8 cellular contexts compared by ENCODE assay signal in genomic region chr13:99374994-99375805, GRCh38.
DNase-seq lines count a peak whose midpoint lies in the region; ATAC-seq, FAIRE-seq and TF ChIP-seq lines count a peak whose summit lies in the region.

No MANE protein-coding gene starts in this region.

- no peaks in the 10 kb centered on the region for H3K9me3 Mint-ChIP-seq in activated naive CD8-positive, alpha-beta T cell treated with anti-CD3 and anti-CD28 coated beads, Interleukin-2, amount 50 U/mL, for 24 hours

- no peak overlapping the region for H3K4me3 ChIP-seq in vagina

- DNase-seq in AML-193 (lab: John Stamatoyannopoulos, UW), result peak; percentile 68 to 84
- peak; percentile 57 for DNase-seq in activated naive CD8-positive, alpha-beta T cell treated with anti-CD3 and anti-CD28 coated beads, Interleukin-2, amount 50 U/mL, for 24 hours
- DNase-seq in vagina (ENCODE audit: extremely low spot score in 2 of 2), result peak; percentile 72 to 79
- no peak for DNase-seq in NCI-H187 (lab: John Stamatoyannopoulos, UW)
- DNase-seq in SW 1271 (lab: John Stamatoyannopoulos, UW), result no peak
- no peak for DNase-seq in H54 (ENCODE audit: insufficient read length, low spot score)

- H3K27me3 ChIP-seq in vagina, result no peaks in the 10 kb centered on the region

- H3K27ac ChIP-seq in vagina, result no peak overlapping the region

- no peaks in the 10 kb centered on the region for H3K9me3 ChIP-seq in vagina

- peak overlapping the region; percentile 84 for H3K27ac Mint-ChIP-seq in activated naive CD8-positive, alpha-beta T cell treated with anti-CD3 and anti-CD28 coated beads, Interleukin-2, amount 50 U/mL, for 24 hours

- H3K4me3 Mint-ChIP-seq in activated naive CD8-positive, alpha-beta T cell treated with anti-CD3 and anti-CD28 coated beads, Interleukin-2, amount 50 U/mL, for 24 hours, result peak overlapping the region; percentile 52

- H3K27me3 Mint-ChIP-seq in activated naive CD8-positive, alpha-beta T cell treated with anti-CD3 and anti-CD28 coated beads, Interleukin-2, amount 50 U/mL, for 24 hours, result no peaks in the 10 kb centered on the region

- no peaks in the 10 kb centered on the region for H3K36me3 ChIP-seq in vagina

- no peaks in the 10 kb centered on the region for H3K4me1 ChIP-seq in vagina

- H3K36me3 Mint-ChIP-seq in activated naive CD8-positive, alpha-beta T cell treated with anti-CD3 and anti-CD28 coated beads, Interleukin-2, amount 50 U/mL, for 24 hours (ENCODE audit: low read depth), result peaks cover 58% of the 10 kb centered on the region

- TF ChIP-seq CTCF in vagina (IDR thresholded peaks at IDR 0.05), result no peak

- intact Hi-C loops in vagina (cut with DNase I), result no loop called here

- TF ChIP-seq POLR2A in vagina (IDR thresholded peaks at IDR 0.05) (no peak), H54 (IDR thresholded peaks at IDR 0.05; ENCODE audit: low read depth, low read length) (no peak)

- peak; percentile 41 for ATAC-seq in GM19452 (IDR thresholded peaks at IDR 0.05; ENCODE audit: unreplicated experiment)
- peak; percentile 30 for ATAC-seq in HG03469 (IDR thresholded peaks at IDR 0.05; ENCODE audit: unreplicated experiment)
- ATAC-seq in activated naive CD8-positive, alpha-beta T cell treated with anti-CD3 and anti-CD28 coated beads, Interleukin-2, amount 50 U/mL, for 24 hours, result peak; percentile 69

- no peak for FAIRE-seq in H54 (lab: Jason Lieb, UNC)

- H3K4me1 Mint-ChIP-seq in activated naive CD8-positive, alpha-beta T cell treated with anti-CD3 and anti-CD28 coated beads, Interleukin-2, amount 50 U/mL, for 24 hours, result peaks cover 91% of the 10 kb centered on the region

Comparison
In these comparisons a context has a peak if more than half of its experiments do, and no peak if none do; other contexts are left out.
1. DNase-seq: peak in AML-193 (2 of 2), activated naive CD8-positive, alpha-beta T cell treated with anti-CD3 and anti-CD28 coated beads, Interleukin-2, amount 50 U/mL, for 24 hours (single experiment) and vagina (2 of 2); none in NCI-H187 (0 of 2), SW 1271 (0 of 2) and H54 (single experiment).
2. Peak in every context shown above with its lines, with median percentiles within 50 percentile points of each other: ATAC-seq.